In genomic region chr17:21287703-21288449, GRCh38 we compare ENCODE assay signal across 1 cellular context.
TF ChIP-seq lines count a peak whose summit lies in the region.

No MANE protein-coding gene starts in this region.

TF ChIP-seq in HepG2, 621 proteins besides CTCF, POLR2A, EP300 and RAD21 (continued from another document and continues in another):
- peak; percentile 100 for TF ChIP-seq HIC2 (CRISPR knock-in tag; IDR thresholded peaks at IDR 0.05; ENCODE audit: low read depth)
- TF ChIP-seq ZNF33A (CRISPR knock-in tag; IDR thresholded peaks at IDR 0.05; ENCODE audit: borderline replicate concordance), result no peak
- no peak for TF ChIP-seq RAD51 (IDR thresholded peaks at IDR 0.05; ENCODE audit: borderline replicate concordance)
- TF ChIP-seq TIGD3 (CRISPR knock-in tag; IDR thresholded peaks at IDR 0.05; ENCODE audit: borderline replicate concordance), result no peak
- no peak for TF ChIP-seq KLF9 (CRISPR knock-in tag; IDR thresholded peaks at IDR 0.05; ENCODE audit: low read depth)
- TF ChIP-seq CEBPB (IDR thresholded peaks at IDR 0.05; ENCODE audit: borderline replicate concordance, low read depth, low read length), result no peak
- TF ChIP-seq ZNF598 (CRISPR knock-in tag; IDR thresholded peaks at IDR 0.05; ENCODE audit: borderline replicate concordance), result no peak
- TF ChIP-seq ZNF564 (CRISPR knock-in tag; IDR thresholded peaks at IDR 0.05), result no peak
- TF ChIP-seq MXD4 (CRISPR knock-in tag; IDR thresholded peaks at IDR 0.05), result peak; percentile 69
- peak; percentile 57 for TF ChIP-seq POLR2AphosphoS5 (IDR thresholded peaks at IDR 0.05; ENCODE audit: low read depth, low read length)
- TF ChIP-seq ZNF761 (CRISPR knock-in tag; conservative IDR thresholded peaks at IDR 0.05), result no peak
- TF ChIP-seq ZBED4 (CRISPR knock-in tag; IDR thresholded peaks at IDR 0.05; ENCODE audit: borderline replicate concordance), result peak; percentile 83; the same call in 1 of the 2 replicates
- TF ChIP-seq ZNF574 (CRISPR knock-in tag; IDR thresholded peaks at IDR 0.05), result peak; percentile 39; the same call in 1 of the 2 replicates
- TF ChIP-seq UBTF (CRISPR knock-in tag; IDR thresholded peaks at IDR 0.05), result peak; percentile 70; the same call in 1 of the 2 replicates
- peak; percentile 50; the same call in 1 of the 2 replicates for TF ChIP-seq PHF20 (CRISPR knock-in tag; IDR thresholded peaks at IDR 0.05)
- no peak for TF ChIP-seq ZNF557 (CRISPR knock-in tag; IDR thresholded peaks at IDR 0.05)
- peak; percentile 98 for TF ChIP-seq ZNF740 (CRISPR knock-in tag; IDR thresholded peaks at IDR 0.05)
- TF ChIP-seq EHMT2 (IDR thresholded peaks at IDR 0.05; ENCODE audit: borderline replicate concordance, low read depth, low read length), result no peak; the same call in 1 of the 2 replicates
- TF ChIP-seq NONO (IDR thresholded peaks at IDR 0.05), result no peak
- TF ChIP-seq NONO (CRISPR knock-in tag; conservative IDR thresholded peaks at IDR 0.05), result no peak
- no peak for TF ChIP-seq ZSCAN5A (CRISPR knock-in tag; IDR thresholded peaks at IDR 0.05; ENCODE audit: borderline replicate concordance)
- peak; percentile 80 for TF ChIP-seq RBFOX2 (IDR thresholded peaks at IDR 0.05; ENCODE audit: low read depth, low read length)
- peak; percentile 1; the same call in 1 of the 2 replicates for TF ChIP-seq ZBTB33 (CRISPR knock-in tag; IDR thresholded peaks at IDR 0.05)
- no peak for TF ChIP-seq GLMP (CRISPR knock-in tag; IDR thresholded peaks at IDR 0.05; ENCODE audit: borderline replicate concordance)
- TF ChIP-seq BORCS8-MEF2B (CRISPR knock-in tag; IDR thresholded peaks at IDR 0.05), result no peak
- no peak for TF ChIP-seq ZNF549 (CRISPR knock-in tag; IDR thresholded peaks at IDR 0.05)
- no peak for TF ChIP-seq ZSCAN30 (CRISPR knock-in tag; IDR thresholded peaks at IDR 0.05)
- TF ChIP-seq ZNF883 (CRISPR knock-in tag; IDR thresholded peaks at IDR 0.05; ENCODE audit: not compliant biosample characterization), result no peak
- no peak for TF ChIP-seq ZNF33B (CRISPR knock-in tag; IDR thresholded peaks at IDR 0.05)
- TF ChIP-seq ZNF275 (CRISPR knock-in tag; IDR thresholded peaks at IDR 0.05; ENCODE audit: borderline replicate concordance), result 0 out of 2 replicates have a peak, but pooled peaks have one; percentile 38
- no peak for TF ChIP-seq SP140L (CRISPR knock-in tag; IDR thresholded peaks at IDR 0.05; ENCODE audit: borderline replicate concordance)
- TF ChIP-seq SRSF4 (IDR thresholded peaks at IDR 0.05; ENCODE audit: low read depth, low read length, poor library complexity, severe bottlenecking), result no peak
- peak; percentile 73; the same call in 1 of the 2 replicates for TF ChIP-seq YEATS4 (CRISPR knock-in tag; IDR thresholded peaks at IDR 0.05; ENCODE audit: borderline replicate concordance)
- no peak for TF ChIP-seq SMAD9 (CRISPR knock-in tag; IDR thresholded peaks at IDR 0.05)
- no peak for TF ChIP-seq KDM5A (IDR thresholded peaks at IDR 0.05; ENCODE audit: borderline replicate concordance, low read length)
- no peak for TF ChIP-seq TOPORS (CRISPR knock-in tag; IDR thresholded peaks at IDR 0.05)
- 0 out of 2 replicates have a peak, but pooled peaks have one; percentile 26 for TF ChIP-seq SIN3B (IDR thresholded peaks at IDR 0.05; ENCODE audit: low read length)
- TF ChIP-seq ZNF777 (CRISPR knock-in tag; IDR thresholded peaks at IDR 0.05), result 0 out of 2 replicates have a peak, but pooled peaks have one; percentile 33
- no peak for TF ChIP-seq SMARCE1 (IDR thresholded peaks at IDR 0.05; ENCODE audit: borderline replicate concordance)
